Comparison of ENCODE assay signal across 9 cellular contexts in genomic region chr2:174606336-174606735, GRCh38. TPM values are rescaled to one million over a fixed set of nuclear protein-coding genes. Genes with fewer than 3 reads are reported as not detected.
DNase-seq lines count a peak whose midpoint lies in the region; ATAC-seq and FAIRE-seq lines count a peak whose summit lies in the region.
"Had no signal": no experiment of that assay in that cellular context is flagged by ENCODE, and none has a peak within 500 bp of the region (broad histone marks: within the 10 kb centered on the region; RNA-seq: fewer than 3 reads in every experiment).

No MANE protein-coding gene starts in this region.

- CTCF ChIA-PET in naive thymus-derived CD4-positive, alpha-beta T cell (lab: Charles Lee): interaction anchor here (1.1 to 21.2 kb wide), 6 partner anchors 11 to 81 kb away, joined by 3 to 223 read pairs (median 5); no protein-coding TSS in a partner anchor

- peaks cover 0 to 5% (median 0%) of the 10 kb centered on the region in 3 experiments for H3K36me3 ChIP-seq in naive thymus-derived CD4-positive, alpha-beta T cell (ENCODE audit: control insufficient read depth in 2 of 3, insufficient read depth in 3 of 3, low read length in 3 of 3)

- peak overlapping the region; percentile 31 for H3K4me3 Mint-ChIP-seq in activated naive CD8-positive, alpha-beta T cell treated with anti-CD3 and anti-CD28 coated beads, Interleukin-2, amount 50 U/mL, for 24 hours
- peak overlapping the region in 3 of 10 donors; percentile 39 to 58 (median 54) for H3K4me3 Mint-ChIP-seq in naive thymus-derived CD4-positive, alpha-beta T cell

- DNase-seq in GM04503 (ENCODE audit: low read depth) (peak; percentile 75), HTR-8/SVneo (ENCODE audit: insufficient read length, low spot score) (peak; percentile 61), ureter (ENCODE audit: low spot score) (no peak), NCI-H2196 treated with DMSO at 0.1 percent for 48 hours (lab: John Stamatoyannopoulos, UW; ENCODE audit: unreplicated experiment) (no peak), middle frontal gyrus (ENCODE audit: extremely low spot score, low spot score) (no peak), GF-D8 (lab: John Stamatoyannopoulos, UW) (no peak)
- peak; percentile 44 for DNase-seq in activated naive CD8-positive, alpha-beta T cell treated with anti-CD3 and anti-CD28 coated beads, Interleukin-2, amount 50 U/mL, for 24 hours
- no peak for DNase-seq in naive thymus-derived CD4-positive, alpha-beta T cell

- peaks cover 95% of the 10 kb centered on the region for H3K4me1 Mint-ChIP-seq in activated naive CD8-positive, alpha-beta T cell treated with anti-CD3 and anti-CD28 coated beads, Interleukin-2, amount 50 U/mL, for 24 hours
- H3K4me1 Mint-ChIP-seq in naive thymus-derived CD4-positive, alpha-beta T cell: peaks cover 68 to 97% (median 95%) of the 10 kb centered on the region in 7 donors

- H3K4me1 ChIP-seq in naive thymus-derived CD4-positive, alpha-beta T cell (ENCODE audit: control insufficient read depth in 2 of 2, insufficient read depth in 2 of 2, low read length in 2 of 2): peaks cover 45 to 60% of the 10 kb centered on the region in 2 donors

- intact Hi-C loops in naive thymus-derived CD4-positive, alpha-beta T cell (cut with micrococcal nuclease): loop anchor here in 1 of 2 donors (10.0 kb wide), 2 partner anchors 52 to 642 kb away; partner anchors contain the start of gene SP3

- no peak for FAIRE-seq in HTR-8/SVneo (lab: Jason Lieb, UNC)
- FAIRE-seq: endothelial cell of umbilical vein had no signal

- no peaks in the 10 kb centered on the region for H3K27me3 ChIP-seq in naive thymus-derived CD4-positive, alpha-beta T cell (ENCODE audit: control insufficient read depth in 2 of 2, insufficient read depth in 2 of 2, low read length in 2 of 2)

- POLR2A ChIA-PET in naive thymus-derived CD4-positive, alpha-beta T cell (lab: Charles Lee): interaction anchor here (0.7 to 1.6 kb wide), 3 partner anchors 25 to 81 kb away, joined by 3 to 6 read pairs (median 4); no protein-coding TSS in a partner anchor

- peak; percentile 56 for ATAC-seq in activated naive CD8-positive, alpha-beta T cell treated with anti-CD3 and anti-CD28 coated beads, Interleukin-2, amount 50 U/mL, for 24 hours
- no peak for ATAC-seq in naive thymus-derived CD4-positive, alpha-beta T cell

- H3K9me3 Mint-ChIP-seq in activated naive CD8-positive, alpha-beta T cell treated with anti-CD3 and anti-CD28 coated beads, Interleukin-2, amount 50 U/mL, for 24 hours: no peaks in the 10 kb centered on the region
- no peaks in the 10 kb centered on the region for H3K9me3 Mint-ChIP-seq in naive thymus-derived CD4-positive, alpha-beta T cell

- H3K27me3 Mint-ChIP-seq in activated naive CD8-positive, alpha-beta T cell treated with anti-CD3 and anti-CD28 coated beads, Interleukin-2, amount 50 U/mL, for 24 hours: no peaks in the 10 kb centered on the region
- H3K27me3 Mint-ChIP-seq in naive thymus-derived CD4-positive, alpha-beta T cell: no peaks in the 10 kb centered on the region

- H3K27ac Mint-ChIP-seq in activated naive CD8-positive, alpha-beta T cell treated with anti-CD3 and anti-CD28 coated beads, Interleukin-2, amount 50 U/mL, for 24 hours: peak overlapping the region; percentile 97
- peak overlapping the region; percentile 78 to 96 (median 90) for H3K27ac Mint-ChIP-seq in naive thymus-derived CD4-positive, alpha-beta T cell

- peak overlapping the region; percentile 16 for H3K27ac ChIP-seq in naive thymus-derived CD4-positive, alpha-beta T cell (ENCODE audit: low read depth, low read length)

- H3K9me3 ChIP-seq in naive thymus-derived CD4-positive, alpha-beta T cell (ENCODE audit: control insufficient read depth in 2 of 3, low read length in 3 of 3): no peaks in the 10 kb centered on the region

- peaks cover 27% of the 10 kb centered on the region for H3K36me3 Mint-ChIP-seq in activated naive CD8-positive, alpha-beta T cell treated with anti-CD3 and anti-CD28 coated beads, Interleukin-2, amount 50 U/mL, for 24 hours (ENCODE audit: low read depth)
- peaks cover 0 to 35% (median 7%) of the 10 kb centered on the region in 5 donors for H3K36me3 Mint-ChIP-seq in naive thymus-derived CD4-positive, alpha-beta T cell

- H3K4me3 ChIP-seq in naive thymus-derived CD4-positive, alpha-beta T cell (ENCODE audit: low read length): no peak overlapping the region

RNA-seq across cellular contexts. Expression of gene WIPF1, which starts 8.7 kb away (rescaled TPM):
- 100 to 1,000 TPM; 272 to 514 (median 397) TPM for total RNA-seq in naive thymus-derived CD4-positive, alpha-beta T cell
- polyA plus RNA-seq in naive thymus-derived CD4-positive, alpha-beta T cell: 100 to 1,000 TPM in 1 of 2 donors, 10 to 100 TPM in 1; 92.3 to 103 TPM
- total RNA-seq in ureter: 35.7 TPM

Comparison
In these comparisons a context has a peak if more than half of its experiments do, and no peak if none do; other contexts are left out.
1. DNase-seq: peak in GM04503 (single experiment), HTR-8/SVneo (single experiment) and activated naive CD8-positive, alpha-beta T cell treated with anti-CD3 and anti-CD28 coated beads, Interleukin-2, amount 50 U/mL, for 24 hours (single experiment); none in naive thymus-derived CD4-positive, alpha-beta T cell (0 of 9), ureter (single experiment), NCI-H2196 treated with DMSO at 0.1 percent for 48 hours (single experiment), middle frontal gyrus (single experiment) and GF-D8 (single experiment).